Comparison of ENCODE assay signal across 22 cellular contexts in genomic region chr5:95946451-95946850, GRCh38. TPM values are rescaled to one million over a fixed set of nuclear protein-coding genes. Genes with fewer than 3 reads are reported as not detected.
DNase-seq lines count a peak whose midpoint lies in the region; ATAC-seq, FAIRE-seq and TF ChIP-seq lines count a peak whose summit lies in the region.
"Had no signal": no experiment of that assay in that cellular context is flagged by ENCODE, and none has a peak within 500 bp of the region (broad histone marks: within the 10 kb centered on the region; RNA-seq: fewer than 3 reads in every experiment).

No MANE protein-coding gene starts in this region.

- in situ Hi-C loops in IMR-90 (cut with MboI; ENCODE audit: low sequenced_read_pairs): loop anchor here (5.0 kb wide), 1 partner anchor 89 kb away; no protein-coding TSS in a partner anchor

- DNase-seq in GM12891 (ENCODE audit: insufficient read length, low spot score): no peak
- DNase-seq in IMR-90: no peak
- peak; percentile 14 for DNase-seq in dermis blood vessel endothelial cell
- no peak for DNase-seq in glutamatergic neuron
- DNase-seq in activated naive CD4-positive, alpha-beta T cell treated with anti-CD3 and anti-CD28 coated beads, Interleukin-2, amount 50 U/mL, for 16 hours: no peak
- no peak for DNase-seq in NCI-H2029 (lab: John Stamatoyannopoulos, UW)
- DNase-seq: ACHN, AML-193, DMS79 treated with DMSO at 0.1 percent for 48 hours, NCI-H1048, NCI-H1436, NCI-H2081, NCI-H446 treated with DMSO at 0.1 percent for 48 hours, NCI-H69, SW 1271 had no signal

- no peak for TF ChIP-seq POLR2A in GM12891 (IDR thresholded peaks at IDR 0.05; ENCODE audit: low read depth, low read length)
- no peak for TF ChIP-seq POLR2A in IMR-90 (IDR thresholded peaks at IDR 0.05; ENCODE audit: low read depth, low read length)

- peaks cover 88% of the 10 kb centered on the region for H4K20me1 ChIP-seq in IMR-90 (ENCODE audit: insufficient read depth, low read length)

- peaks cover 20% of the 10 kb centered on the region for H3K36me3 ChIP-seq in IMR-90 (ENCODE audit: control insufficient read depth, insufficient read depth, low read length)

- H3K27me3 ChIP-seq in IMR-90 (ENCODE audit: control insufficient read depth, insufficient read depth, low read length): no peaks in the 10 kb centered on the region

- H2AK9ac ChIP-seq in IMR-90 (replicated peaks; ENCODE audit: low read depth, low read length, poor library complexity): no peak overlapping the region

- no peak overlapping the region for H3K56ac ChIP-seq in IMR-90 (ENCODE audit: extremely low read depth, insufficient read depth, low read length)

- dilution Hi-C loops in IMR-90 (cut with HindIII; ENCODE audit: low sequenced_read_pairs, unreplicated experiment): no loop called here

- H3K4me1 ChIP-seq in IMR-90 (ENCODE audit: control insufficient read depth, insufficient read depth, low read length): peaks cover 25% of the 10 kb centered on the region

- peaks cover 27% of the 10 kb centered on the region for H3K4me1 Mint-ChIP-seq in glutamatergic neuron (ENCODE audit: low read depth, unreplicated experiment)

- no peaks in the 10 kb centered on the region for H3K27me3 Mint-ChIP-seq in glutamatergic neuron (ENCODE audit: unreplicated experiment)

- intact Hi-C loops in IMR-90 (cut with micrococcal nuclease): no loop called here

- H2AK5ac ChIP-seq in IMR-90 (ENCODE audit: low read depth, low read length): no peak overlapping the region

- no peak overlapping the region for H3K4ac ChIP-seq in IMR-90 (ENCODE audit: low read depth, low read length)

- peaks cover 13% of the 10 kb centered on the region for H3K9me1 ChIP-seq in IMR-90 (ENCODE audit: insufficient read depth, low read length)

- H3K23ac ChIP-seq in IMR-90 (ENCODE audit: low read depth, low read length): 0 out of 2 replicates have a peak overlapping the region, but pooled peaks have one; percentile 10

- H3K18ac ChIP-seq in IMR-90 (ENCODE audit: low read depth, low read length): no peak overlapping the region

- peak overlapping the region; percentile 66 for H3K4me2 ChIP-seq in IMR-90 (ENCODE audit: low read depth, low read length)
- H3K4me2 ChIP-seq: GM23338 had no signal

- H4K91ac ChIP-seq in IMR-90 (ENCODE audit: insufficient read depth, low read depth, low read length): no peak overlapping the region

- no peak for TF ChIP-seq RAD21 in IMR-90 (IDR thresholded peaks at IDR 0.05; ENCODE audit: low read length)

- peak overlapping the region; percentile 2 for H3K4me3 Mint-ChIP-seq in glutamatergic neuron (ENCODE audit: unreplicated experiment)
- H3K4me3 Mint-ChIP-seq: GM23338 had no signal

- H4K5ac ChIP-seq in IMR-90 (ENCODE audit: low read depth, low read length): no peak overlapping the region

- peaks cover 0 to 47% of the 10 kb centered on the region in 2 experiments; a peak in 2 of 4 replicates for H3K79me1 ChIP-seq in IMR-90 (ENCODE audit: low read depth in 1 of 2, low read length in 2 of 2)

- H2BK120ac ChIP-seq in IMR-90 (ENCODE audit: low read depth, low read length): no peak overlapping the region

- no peaks in the 10 kb centered on the region for H3K9me3 ChIP-seq in IMR-90 (ENCODE audit: control insufficient read depth, insufficient read depth, low read length)

- H3K9ac ChIP-seq in IMR-90 (ENCODE audit: low read depth, low read length): no peak overlapping the region

- 0 out of 2 replicates have a peak overlapping the region, but pooled peaks have one; percentile 17 for H3K14ac ChIP-seq in IMR-90 (replicated peaks; ENCODE audit: low read depth, low read length)

- peaks cover 1% of the 10 kb centered on the region for H3K36me3 Mint-ChIP-seq in glutamatergic neuron (ENCODE audit: unreplicated experiment)

- 100% methylated on average over 1 of the region's 1 CpG; no CpG with 5 or more reads in 1 of the 2 experiments for WGBS in IMR-90 (ENCODE audit: extremely low coverage in 2 of 2, insufficient read length in 1 of 2), 2 experiments

- H2BK20ac ChIP-seq in IMR-90 (ENCODE audit: low read depth, low read length): no peak overlapping the region

- no peak for FAIRE-seq in GM12891 (lab: Jason Lieb, UNC)
- FAIRE-seq: G401.6, RCC 7860 had no signal

- ATAC-seq in IMR-90 (ENCODE audit: low read depth): no peak
- no peak for ATAC-seq in HG03342 (IDR thresholded peaks at IDR 0.05; ENCODE audit: unreplicated experiment)
- ATAC-seq in GM21723 (IDR thresholded peaks at IDR 0.05; ENCODE audit: unreplicated experiment): no peak
- ATAC-seq: GM23338, Right ventricle myocardium inferior had no signal

- H3K27ac Mint-ChIP-seq in glutamatergic neuron (ENCODE audit: unreplicated experiment): no peak overlapping the region
- H3K27ac Mint-ChIP-seq: GM23338 had no signal

- TF ChIP-seq CTCF in IMR-90 (conservative IDR thresholded peaks at IDR 0.05; ENCODE audit: low read depth, low read length) (no peak), glutamatergic neuron (IDR thresholded peaks at IDR 0.05; ENCODE audit: partially characterized antibody, unreplicated experiment) (no peak)

- POLR2A ChIA-PET in IMR-90 (lab: Charles Lee; ENCODE audit: unreplicated experiment): interaction anchor here (0.5 kb wide), 1 partner anchor 13 kb away, joined by 3 read pairs; no protein-coding TSS in a partner anchor

- no peak overlapping the region for H3K27ac ChIP-seq in IMR-90 (ENCODE audit: insufficient read depth, low read length)
- H3K27ac ChIP-seq: C4-2B had no signal

- CTCF ChIA-PET in IMR-90 (lab: Yijun Ruan, JAX): interaction anchor here (0.6 kb wide), 1 partner anchor 300 kb away, joined by 6 read pairs; the partner anchor contains the start of gene RFESD

- H3K4me3 ChIP-seq in IMR-90 (ENCODE audit: insufficient read depth, low read depth, low read length): no peak overlapping the region
- H3K4me3 ChIP-seq: GM23338 had no signal

- H2AFZ ChIP-seq in IMR-90 (replicated peaks; ENCODE audit: low read length, poor library complexity): no peak overlapping the region
- H2AFZ ChIP-seq: GM23338 had no signal

- no TSS peak for BruUV-seq in IMR-90 (replicated peaks; lab: Mats Ljungman, UMichigan)

- H3K9me3 Mint-ChIP-seq in glutamatergic neuron (ENCODE audit: unreplicated experiment): no peaks in the 10 kb centered on the region
- H3K9me3 Mint-ChIP-seq: GM23338 had no signal

- no peak overlapping the region for H4K8ac ChIP-seq in IMR-90 (ENCODE audit: low read depth in 2 of 2, low read length in 2 of 2)

- H2BK15ac ChIP-seq in IMR-90 (ENCODE audit: low read depth, low read length): no peak overlapping the region

- no peak overlapping the region for H2BK5ac ChIP-seq in IMR-90 (ENCODE audit: low read depth, low read length, poor library complexity, severe bottlenecking)

TF ChIP-seq in GM12891, 5 proteins besides CTCF, POLR2A, EP300 and RAD21:
- TF ChIP-seq SPI1 (IDR thresholded peaks at IDR 0.05; ENCODE audit: low read depth, low read length) (peak; percentile 37; the same call in 1 of the 2 replicates), PAX5 (IDR thresholded peaks at IDR 0.05; ENCODE audit: insufficient read depth, low read length, severe bottlenecking) (no peak)
TF ChIP-seq in GM12891: peak in this region for 1.

TF ChIP-seq in IMR-90, 13 proteins besides CTCF, POLR2A, EP300 and RAD21:
- no peak for TF ChIP-seq USF2 (IDR thresholded peaks at IDR 0.05; ENCODE audit: low read depth, low read length)
- no peak for TF ChIP-seq MAFK (IDR thresholded peaks at IDR 0.05; ENCODE audit: low read depth, low read length)
- TF ChIP-seq FOS (IDR thresholded peaks at IDR 0.05; ENCODE audit: low read depth, low read length): no peak
- TF ChIP-seq CHD1 (IDR thresholded peaks at IDR 0.05; ENCODE audit: low read depth, low read length): no peak
- TF ChIP-seq SMC3 (IDR thresholded peaks at IDR 0.05; ENCODE audit: low read depth, low read length): no peak
- no peak for TF ChIP-seq RFX5 (IDR thresholded peaks at IDR 0.05; ENCODE audit: low read depth, low read length)
- no peak for TF ChIP-seq ELK1 (IDR thresholded peaks at IDR 0.05; ENCODE audit: borderline replicate concordance, low read depth, low read length)
- TF ChIP-seq MAZ (IDR thresholded peaks at IDR 0.05; ENCODE audit: borderline replicate concordance, low read depth, low read length): no peak

RNA-seq across cellular contexts. Expression of gene ELL2, which starts 15.2 kb away (rescaled TPM):
- 19.1 TPM for polyA plus RNA-seq in GM12891 (2012; ENCODE audit: low read depth, missing spikeins)
- total RNA-seq in IMR-90 (2012; rRNA removed) (92.5 and 137 TPM in 2 replicates), dermis blood vessel endothelial cell (7.8 and 8.7 TPM in 2 replicates), glutamatergic neuron (ENCODE audit: unreplicated experiment) (97.0 TPM)
- polyA plus RNA-seq in IMR-90 (2012; rRNA removed): 52.4 and 61.4 TPM in 2 replicates
- 16.4 and 21.9 TPM in 2 replicates for polyA plus RNA-seq in IMR-90 (2012; cell fraction: cytosol; rRNA removed)
- 23.4 and 161 TPM in 2 replicates for polyA plus RNA-seq in IMR-90 (2012; cell fraction: nucleus; rRNA removed; ENCODE audit: low replicate concordance)
